In genomic region chr7:128818694-128819093, GRCh38 we compare ENCODE assay signal across 23 cellular contexts. TPM values are rescaled to one million over a fixed set of nuclear protein-coding genes. Genes with fewer than 3 reads are reported as not detected.
"Had no signal": no experiment of that assay in that cellular context is flagged by ENCODE, and none has a peak within 500 bp of the region (broad histone marks: within the 10 kb centered on the region; RNA-seq: fewer than 3 reads in every experiment).

No MANE protein-coding gene starts in this region.

- H3K27me3 ChIP-seq: SJSA1 had no signal

- H3K27ac ChIP-seq: KMS-11, SJSA1, SK-N-MC had no signal

- FAIRE-seq: RCC 7860 had no signal

- H3K9me3 ChIP-seq: SJSA1 had no signal

- H3K36me3 ChIP-seq: SJSA1 had no signal

- H3K4me1 ChIP-seq: SJSA1 had no signal

- DNase-seq: Kasumi-1, MM.1S, NCI-H1092 treated with DMSO at 0.1 percent for 48 hours, NCI-H1436, NCI-H187, NCI-H2029, NCI-H2081 treated with DMSO at 0.1 percent for 48 hours, NCI-H2171, NCI-H226, NCI-H446, NCI-H510A, NCI-H524 treated with DMSO at 0.1 percent for 48 hours, NCI-H69, NCI-H774, Right ventricle myocardium superior, RPMI8226, SIG-M5 had no signal

- H3K4me3 ChIP-seq: SJSA1, SK-N-MC had no signal

- H3K4me2 ChIP-seq: KMS-11 had no signal

- H3K9ac ChIP-seq: KMS-11 had no signal

RNA-seq across cellular contexts. Expression of gene CCDC136, which starts 26.9 kb away (rescaled TPM):
- total RNA-seq: HT-29 had no signal

RNA-seq across cellular contexts. Expression of gene OPN1SW, which starts 43.1 kb away (rescaled TPM):
- total RNA-seq: HT-29, M059J, Right ventricle myocardium superior, SJSA1 had no signal
